1 cellular context compared by ENCODE assay signal in genomic region chr1:163094589-163094988, GRCh38.
TF ChIP-seq lines count a peak whose summit lies in the region.

No MANE protein-coding gene starts in this region.

TF ChIP-seq in GM23338, 12 proteins besides CTCF, POLR2A, EP300 and RAD21 (continued from another document):
- TF ChIP-seq, protein P1, sequence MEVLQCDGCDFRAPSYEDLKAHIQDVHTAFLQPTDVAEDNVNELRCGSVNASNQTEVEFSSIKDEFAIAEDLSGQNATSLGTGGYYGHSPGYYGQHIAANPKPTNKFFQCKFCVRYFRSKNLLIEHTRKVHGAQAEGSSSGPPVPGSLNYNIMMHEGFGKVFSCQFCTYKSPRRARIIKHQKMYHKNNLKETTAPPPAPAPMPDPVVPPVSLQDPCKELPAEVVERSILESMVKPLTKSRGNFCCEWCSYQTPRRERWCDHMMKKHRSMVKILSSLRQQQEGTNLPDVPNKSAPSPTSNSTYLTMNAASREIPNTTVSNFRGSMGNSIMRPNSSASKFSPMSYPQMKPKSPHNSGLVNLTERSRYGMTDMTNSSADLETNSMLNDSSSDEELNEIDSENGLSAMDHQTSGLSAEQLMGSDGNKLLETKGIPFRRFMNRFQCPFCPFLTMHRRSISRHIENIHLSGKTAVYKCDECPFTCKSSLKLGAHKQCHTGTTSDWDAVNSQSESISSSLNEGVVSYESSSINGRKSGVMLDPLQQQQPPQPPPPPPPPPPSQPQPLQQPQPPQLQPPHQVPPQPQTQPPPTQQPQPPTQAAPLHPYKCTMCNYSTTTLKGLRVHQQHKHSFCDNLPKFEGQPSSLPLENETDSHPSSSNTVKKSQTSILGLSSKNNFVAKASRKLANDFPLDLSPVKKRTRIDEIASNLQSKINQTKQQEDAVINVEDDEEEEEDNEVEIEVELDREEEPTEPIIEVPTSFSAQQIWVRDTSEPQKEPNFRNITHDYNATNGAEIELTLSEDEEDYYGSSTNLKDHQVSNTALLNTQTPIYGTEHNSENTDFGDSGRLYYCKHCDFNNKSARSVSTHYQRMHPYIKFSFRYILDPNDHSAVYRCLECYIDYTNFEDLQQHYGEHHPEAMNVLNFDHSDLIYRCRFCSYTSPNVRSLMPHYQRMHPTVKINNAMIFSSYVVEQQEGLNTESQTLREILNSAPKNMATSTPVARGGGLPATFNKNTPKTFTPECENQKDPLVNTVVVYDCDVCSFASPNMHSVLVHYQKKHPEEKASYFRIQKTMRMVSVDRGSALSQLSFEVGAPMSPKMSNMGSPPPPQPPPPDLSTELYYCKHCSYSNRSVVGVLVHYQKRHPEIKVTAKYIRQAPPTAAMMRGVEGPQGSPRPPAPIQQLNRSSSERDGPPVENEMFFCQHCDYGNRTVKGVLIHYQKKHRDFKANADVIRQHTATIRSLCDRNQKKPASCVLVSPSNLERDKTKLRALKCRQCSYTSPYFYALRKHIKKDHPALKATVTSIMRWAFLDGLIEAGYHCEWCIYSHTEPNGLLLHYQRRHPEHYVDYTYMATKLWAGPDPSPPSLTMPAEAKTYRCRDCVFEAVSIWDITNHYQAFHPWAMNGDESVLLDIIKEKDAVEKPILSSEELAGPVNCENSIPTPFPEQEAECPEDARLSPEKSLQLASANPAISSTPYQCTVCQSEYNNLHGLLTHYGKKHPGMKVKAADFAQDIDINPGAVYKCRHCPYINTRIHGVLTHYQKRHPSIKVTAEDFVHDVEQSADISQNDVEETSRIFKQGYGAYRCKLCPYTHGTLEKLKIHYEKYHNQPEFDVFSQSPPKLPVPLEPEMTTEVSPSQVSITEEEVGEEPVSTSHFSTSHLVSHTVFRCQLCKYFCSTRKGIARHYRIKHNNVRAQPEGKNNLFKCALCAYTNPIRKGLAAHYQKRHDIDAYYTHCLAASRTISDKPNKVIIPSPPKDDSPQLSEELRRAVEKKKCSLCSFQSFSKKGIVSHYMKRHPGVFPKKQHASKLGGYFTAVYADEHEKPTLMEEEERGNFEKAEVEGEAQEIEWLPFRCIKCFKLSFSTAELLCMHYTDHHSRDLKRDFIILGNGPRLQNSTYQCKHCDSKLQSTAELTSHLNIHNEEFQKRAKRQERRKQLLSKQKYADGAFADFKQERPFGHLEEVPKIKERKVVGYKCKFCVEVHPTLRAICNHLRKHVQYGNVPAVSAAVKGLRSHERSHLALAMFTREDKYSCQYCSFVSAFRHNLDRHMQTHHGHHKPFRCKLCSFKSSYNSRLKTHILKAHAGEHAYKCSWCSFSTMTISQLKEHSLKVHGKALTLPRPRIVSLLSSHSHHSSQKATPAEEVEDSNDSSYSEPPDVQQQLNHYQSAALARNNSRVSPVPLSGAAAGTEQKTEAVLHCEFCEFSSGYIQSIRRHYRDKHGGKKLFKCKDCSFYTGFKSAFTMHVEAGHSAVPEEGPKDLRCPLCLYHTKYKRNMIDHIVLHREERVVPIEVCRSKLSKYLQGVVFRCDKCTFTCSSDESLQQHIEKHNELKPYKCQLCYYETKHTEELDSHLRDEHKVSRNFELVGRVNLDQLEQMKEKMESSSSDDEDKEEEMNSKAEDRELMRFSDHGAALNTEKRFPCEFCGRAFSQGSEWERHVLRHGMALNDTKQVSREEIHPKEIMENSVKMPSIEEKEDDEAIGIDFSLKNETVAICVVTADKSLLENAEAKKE (CRISPR knock-in tag; IDR thresholded peaks at IDR 0.05), result no peak
- TF ChIP-seq EZH2 (IDR thresholded peaks at IDR 0.05; ENCODE audit: low read depth, unreplicated experiment), result no peak
TF ChIP-seq in GM23338: peak in this region for 0.
